In the genomic region with DNA sequence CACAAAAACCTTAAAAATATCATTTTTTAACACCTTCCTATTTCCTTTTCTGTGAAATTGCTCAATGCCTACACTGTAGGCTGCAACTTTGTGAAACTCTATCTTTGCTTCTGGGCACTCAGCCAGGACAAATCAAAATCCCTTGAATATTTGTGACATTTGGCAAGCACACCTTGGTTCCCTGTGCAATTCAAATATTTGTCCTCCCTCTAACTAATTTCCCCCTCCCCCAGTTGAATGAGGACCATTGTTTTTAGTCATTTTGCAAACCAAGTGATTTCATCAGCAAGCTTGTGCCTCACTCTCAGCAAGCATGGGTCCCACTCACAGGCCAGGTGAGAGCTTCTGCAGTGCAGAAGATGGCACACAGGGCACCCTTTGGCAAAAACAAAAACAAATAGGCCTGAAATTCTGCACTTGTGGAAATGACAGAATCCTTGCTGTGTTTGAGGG, we compare ENCODE assay signal across 26 cellular contexts.
DNase-seq lines count a peak whose midpoint lies in the region; ATAC-seq, FAIRE-seq and TF ChIP-seq lines count a peak whose summit lies in the region.
"Had no signal": no experiment of that assay in that cellular context is flagged by ENCODE, and none has a peak within 500 bp of the region (broad histone marks: within the 10 kb centered on the region; RNA-seq: fewer than 3 reads in every experiment).

No MANE protein-coding gene starts in this region.

- no peak overlapping the region for H3K4me3 Mint-ChIP-seq in Calu3 (ENCODE audit: low read depth, unreplicated experiment)
- H3K4me3 Mint-ChIP-seq: activated naive CD8-positive, alpha-beta T cell treated with anti-CD3 and anti-CD28 coated beads, Interleukin-2, amount 50 U/mL, for 24 hours; brain; CD4-positive, CD25-positive, alpha-beta regulatory T cell; nephron; stimulated activated effector memory CD8-positive, alpha-beta T cell treated with anti-CD3 and anti-CD28 coated beads, Interleukin-12 subunit alpha, Interleukin-12 subunit beta, amount 100 ng/mL, for 72 hours; T-helper 1 cell treated with Interleukin-12 subunit alpha and Interleukin-12 subunit beta and Interleukin-4 antibody, amounts not matched to agents 30 μg/mL and 1 μg/mL, for 36 hours had no signal

- no peak overlapping the region for H2AFZ ChIP-seq in HepG2 (ENCODE audit: low read length)
- H2AFZ ChIP-seq: PC-9 had no signal

- no peak overlapping the region for H3K4me3 ChIP-seq in HepG2 (replicated peaks in 1 of 3; ENCODE audit: insufficient read depth in 1 of 3, low read depth in 2 of 3, low read length in 3 of 3)
- no peak overlapping the region for H3K4me3 ChIP-seq in prostate gland
- H3K4me3 ChIP-seq: PC-9, SJSA1 had no signal

- no peaks in the 10 kb centered on the region for H3K9me3 ChIP-seq in HepG2 (ENCODE audit: low read length)
- no peaks in the 10 kb centered on the region for H3K9me3 ChIP-seq in prostate gland

- no peak overlapping the region for H3K9ac ChIP-seq in HepG2 (ENCODE audit: insufficient read depth, low read depth, low read length)
- H3K9ac ChIP-seq: KMS-11 had no signal

- H3K27me3 ChIP-seq in HepG2 (ENCODE audit: control insufficient read depth in 1 of 2, insufficient read depth in 2 of 2, low read length in 2 of 2) (no peaks in the 10 kb centered on the region), prostate gland (replicated peaks; ENCODE audit: insufficient read depth) (no peaks in the 10 kb centered on the region)
- H3K27me3 ChIP-seq: SJSA1 had no signal

- TF ChIP-seq RAD21 in HepG2 (CRISPR knock-in tag; IDR thresholded peaks at IDR 0.05): no peak

- CTCF ChIA-PET in Calu3 (lab: Charles Lee): no interaction called here
- CTCF ChIA-PET in HepG2 (lab: Yijun Ruan, JAX; ENCODE audit: low intra/inter-chr PET ratio, low total read pairs): no interaction called here

- H3K27ac Mint-ChIP-seq in Calu3 (ENCODE audit: unreplicated experiment): no peak overlapping the region
- H3K27ac Mint-ChIP-seq: activated naive CD8-positive, alpha-beta T cell treated with anti-CD3 and anti-CD28 coated beads, Interleukin-2, amount 50 U/mL, for 24 hours; CD4-positive, CD25-positive, alpha-beta regulatory T cell; nephron; stimulated activated effector memory CD8-positive, alpha-beta T cell treated with anti-CD3 and anti-CD28 coated beads, Interleukin-12 subunit alpha, Interleukin-12 subunit beta, amount 100 ng/mL, for 72 hours; T-helper 1 cell treated with Interleukin-12 subunit alpha and Interleukin-12 subunit beta and Interleukin-4 antibody, amounts not matched to agents 30 μg/mL and 1 μg/mL, for 36 hours had no signal

- DNase-seq in Calu3 (peak; percentile 1), NCI-H128 (lab: John Stamatoyannopoulos, UW; ENCODE audit: unreplicated experiment) (peak; percentile 1), NCI-H748 treated with DMSO at 0.1 percent for 48 hours (lab: John Stamatoyannopoulos, UW) (peak; percentile 71), HepG2 (ENCODE audit: low spot score) (peak; percentile 99), prostate gland (ENCODE audit: low spot score) (no peak), NCI-H1694 treated with DMSO at 0.1 percent for 48 hours (lab: John Stamatoyannopoulos, UW) (no peak)
- DNase-seq: activated CD4-positive, alpha-beta T cell treated with anti-CD3 and anti-CD28 coated beads, Interleukin-2, amount 50 U/mL, for 4 hours; activated CD8-positive, alpha-beta memory T cell treated with anti-CD3 and anti-CD28 coated beads, Interleukin-2, amount 50 U/mL, for 48 hours; activated effector memory CD4-positive, alpha-beta T cell treated with Interleukin-2 at 50 U/mL for 16 hours; activated naive CD8-positive, alpha-beta T cell treated with anti-CD3 and anti-CD28 coated beads, Interleukin-2, amount 50 U/mL, for 24 hours; CD4-positive, CD25-positive, alpha-beta regulatory T cell; midbrain; NCI-H526; PC-9; WERI-Rb-1 had no signal

- no peak for TF ChIP-seq CTCF in Calu3 (IDR thresholded peaks at IDR 0.05; ENCODE audit: unreplicated experiment)
- no peak for TF ChIP-seq CTCF in HepG2 (CRISPR knock-in tag; IDR thresholded peaks at IDR 0.05)
- TF ChIP-seq CTCF in prostate gland (IDR thresholded peaks at IDR 0.05): no peak

- in situ Hi-C loops in HepG2 (cut with HindIII; ENCODE audit: extremely low pct_ligation_motif_present, low pct_unique_long_range_greater_than_20kb): no loop called here

- H3K36me3 Mint-ChIP-seq in Calu3 (ENCODE audit: insufficient read depth, unreplicated experiment): no peaks in the 10 kb centered on the region
- H3K36me3 Mint-ChIP-seq: brain; CD4-positive, CD25-positive, alpha-beta regulatory T cell; stimulated activated effector memory CD8-positive, alpha-beta T cell treated with anti-CD3 and anti-CD28 coated beads, Interleukin-12 subunit alpha, Interleukin-12 subunit beta, amount 100 ng/mL, for 72 hours had no signal

- peak; percentile 98 for FAIRE-seq in HepG2 (lab: Jason Lieb, UNC)
- FAIRE-seq: colon, endometrium, H54 had no signal

- H3K27ac ChIP-seq in HepG2 (ENCODE audit: extremely low read length, insufficient read depth, low read length) (peak overlapping the region; percentile 60), prostate gland (no peak overlapping the region)
- H3K27ac ChIP-seq: KMS-11, PC-9, SJSA1, WERI-Rb-1 had no signal

- no peaks in the 10 kb centered on the region for H3K27me3 Mint-ChIP-seq in Calu3 (ENCODE audit: unreplicated experiment)
- H3K27me3 Mint-ChIP-seq: activated naive CD8-positive, alpha-beta T cell treated with anti-CD3 and anti-CD28 coated beads, Interleukin-2, amount 50 U/mL, for 24 hours; CD4-positive, CD25-positive, alpha-beta regulatory T cell had no signal

- intact Hi-C loops in Calu3 (cut with micrococcal nuclease; ENCODE audit: unreplicated experiment): no loop called here
- intact Hi-C loops in HepG2 (cut with micrococcal nuclease; ENCODE audit: unreplicated experiment): loop anchor here (5.0 to 10.0 kb wide), 2 partner anchors 41 to 542 kb away; a partner anchor contains a TSS
- intact Hi-C loops in prostate gland (cut with DNase I): no loop called here

- POLR2A ChIA-PET in HepG2 (lab: Yijun Ruan, JAX): interaction anchor here (1.1 kb wide), 1 partner anchor 41 kb away, joined by 3 read pairs; no protein-coding TSS in a partner anchor

- H4K20me1 ChIP-seq in HepG2 (ENCODE audit: insufficient read depth, low read length): no peaks in the 10 kb centered on the region

- H3K9me3 Mint-ChIP-seq in Calu3 (ENCODE audit: low read depth, unreplicated experiment): peaks cover 26% of the 10 kb centered on the region

- BruUV-seq in Calu3 (replicated peaks; lab: Mats Ljungman, UMichigan) (no TSS peak), HepG2 (replicated peaks; lab: Mats Ljungman, UMichigan) (no TSS peak)

- peak overlapping the region; percentile 8; the same call in 1 of the 2 replicates for H3K4me2 ChIP-seq in HepG2 (ENCODE audit: low read depth, low read length)
- H3K4me2 ChIP-seq: KMS-11, PC-9 had no signal

- ATAC-seq in HepG2: peak; percentile 89
- no peak for ATAC-seq in HG03442 (IDR thresholded peaks at IDR 0.05; ENCODE audit: unreplicated experiment)
- ATAC-seq in GM18498 (IDR thresholded peaks at IDR 0.05; ENCODE audit: unreplicated experiment): no peak
- ATAC-seq: activated naive CD8-positive, alpha-beta T cell treated with anti-CD3 and anti-CD28 coated beads, Interleukin-2, amount 50 U/mL, for 24 hours; stimulated activated effector memory CD8-positive, alpha-beta T cell treated with anti-CD3 and anti-CD28 coated beads, Interleukin-12 subunit alpha, Interleukin-12 subunit beta, amount 100 ng/mL, for 72 hours had no signal

- no peaks in the 10 kb centered on the region for H3K36me3 ChIP-seq in HepG2 (replicated peaks in 1 of 2; ENCODE audit: control insufficient read depth in 1 of 2, insufficient read depth in 2 of 2, low read length in 2 of 2)
- H3K36me3 ChIP-seq in prostate gland: no peaks in the 10 kb centered on the region
- H3K36me3 ChIP-seq: SJSA1, WERI-Rb-1 had no signal

- H3K4me1 ChIP-seq in HepG2 (ENCODE audit: insufficient read depth, low read length): peaks cover 63% of the 10 kb centered on the region
- H3K4me1 ChIP-seq in prostate gland (replicated peaks): no peaks in the 10 kb centered on the region
- H3K4me1 ChIP-seq: SJSA1 had no signal

- no peaks in the 10 kb centered on the region for H3K79me2 ChIP-seq in HepG2 (ENCODE audit: insufficient read depth, low read length)

- no peaks in the 10 kb centered on the region for H3K4me1 Mint-ChIP-seq in Calu3 (ENCODE audit: low read depth, unreplicated experiment)
- H3K4me1 Mint-ChIP-seq: activated naive CD8-positive, alpha-beta T cell treated with anti-CD3 and anti-CD28 coated beads, Interleukin-2, amount 50 U/mL, for 24 hours; brain; CD4-positive, CD25-positive, alpha-beta regulatory T cell; nephron; stimulated activated effector memory CD8-positive, alpha-beta T cell treated with anti-CD3 and anti-CD28 coated beads, Interleukin-12 subunit alpha, Interleukin-12 subunit beta, amount 100 ng/mL, for 72 hours had no signal

- TF ChIP-seq EP300 in HepG2 (IDR thresholded peaks at IDR 0.05; ENCODE audit: low read depth in 2 of 2, low read length in 2 of 2) (peak; percentile 89 to 97; a peak in 3 of 4 replicates), HepG2 (CRISPR knock-in tag; IDR thresholded peaks at IDR 0.05; ENCODE audit: borderline replicate concordance) (peak; percentile 94)

- TF ChIP-seq POLR2A in HepG2 (IDR thresholded peaks at IDR 0.05; ENCODE audit: insufficient read depth in 1 of 2, low read depth in 2 of 2, low read length in 2 of 2): no peak
- no peak for TF ChIP-seq POLR2A in prostate gland (IDR thresholded peaks at IDR 0.05)

TF ChIP-seq in HepG2, 621 proteins besides CTCF, POLR2A, EP300 and RAD21 (continues in another document):
- TF ChIP-seq RARG (CRISPR knock-in tag; IDR thresholded peaks at IDR 0.05; ENCODE audit: low read depth) (no peak), ZNF136 (CRISPR knock-in tag; IDR thresholded peaks at IDR 0.05; ENCODE audit: low read depth) (0 out of 2 replicates have a peak, but pooled peaks have one; percentile 41)
- TF ChIP-seq, protein P1, sequence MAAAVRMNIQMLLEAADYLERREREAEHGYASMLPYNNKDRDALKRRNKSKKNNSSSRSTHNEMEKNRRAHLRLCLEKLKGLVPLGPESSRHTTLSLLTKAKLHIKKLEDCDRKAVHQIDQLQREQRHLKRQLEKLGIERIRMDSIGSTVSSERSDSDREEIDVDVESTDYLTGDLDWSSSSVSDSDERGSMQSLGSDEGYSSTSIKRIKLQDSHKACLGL (CRISPR knock-in tag; IDR thresholded peaks at IDR 0.05): no peak

Comparison
In these comparisons a context has a peak if more than half of its experiments do, and no peak if none do; other contexts are left out.
1. DNase-seq: peak in Calu3 (single experiment), NCI-H128 (single experiment), NCI-H748 treated with DMSO at 0.1 percent for 48 hours (single experiment) and HepG2 (single experiment); none in prostate gland (single experiment) and NCI-H1694 treated with DMSO at 0.1 percent for 48 hours (single experiment).